In genomic region chr11:130071211-130071712, GRCh38 we compare ENCODE assay signal across 8 cellular contexts. TPM values are rescaled to one million over a fixed set of nuclear protein-coding genes. Genes with fewer than 3 reads are reported as not detected.
DNase-seq lines count a peak whose midpoint lies in the region; ATAC-seq and TF ChIP-seq lines count a peak whose summit lies in the region.

No MANE protein-coding gene starts in this region.

- DNase-seq in EL: peak; percentile 47
- peak; percentile 18 for DNase-seq in MV-4-11 (lab: John Stamatoyannopoulos, UW)
- peak; percentile 42 for DNase-seq in MCF 10A (ENCODE audit: unreplicated experiment)
- no peak for DNase-seq in memory B cell (ENCODE audit: low spot score in 2 of 2)
- no peak for DNase-seq in upper lobe of right lung
- no peak for DNase-seq in NCI-H226
- DNase-seq in stimulated activated CD4-positive, alpha-beta T cell treated with anti-CD3 and anti-CD28 coated beads, Interleukin-4, amount 100 ng/mL, for 1 hour: no peak

- BruUV-seq in MCF 10A (replicated peaks; lab: Mats Ljungman, UMichigan): TSS peak; percentile 44

- peaks cover 30% of the 10 kb centered on the region for H3K4me1 ChIP-seq in upper lobe of right lung

- peak overlapping the region; percentile 77 for H3K4me3 ChIP-seq in upper lobe of right lung

- ATAC-seq in memory B cell (ENCODE audit: low read depth): no peak
- no peak for ATAC-seq in upper lobe of right lung
- no peak for ATAC-seq in HG03457 (IDR thresholded peaks at IDR 0.05; ENCODE audit: unreplicated experiment)

- no peaks in the 10 kb centered on the region for H3K27me3 ChIP-seq in upper lobe of right lung

- H3K4me1 Mint-ChIP-seq in MCF 10A (ENCODE audit: insufficient read depth, unreplicated experiment) (peaks cover 25% of the 10 kb centered on the region), memory B cell (peaks cover 18% of the 10 kb centered on the region)

- H3K36me3 Mint-ChIP-seq in MCF 10A (ENCODE audit: insufficient read depth, unreplicated experiment) (peaks cover 10% of the 10 kb centered on the region), memory B cell (no peaks in the 10 kb centered on the region)

- CTCF ChIA-PET in MCF 10A (lab: Yijun Ruan, JAX): interaction anchor here (0.6 to 3.4 kb wide), 13 partner anchors 15 to 178 kb away, joined by 3 to 24 read pairs (median 3); partner anchors contain the start of gene PRDM10

- H3K27me3 Mint-ChIP-seq in MCF 10A (ENCODE audit: insufficient read depth, unreplicated experiment) (no peaks in the 10 kb centered on the region), memory B cell (peaks cover 4% of the 10 kb centered on the region)

- no peaks in the 10 kb centered on the region for H3K36me3 ChIP-seq in upper lobe of right lung

- POLR2A ChIA-PET in MCF 10A (lab: Yijun Ruan, JAX): interaction anchor here (0.6 to 4.8 kb wide), 38 partner anchors 12 to 1812 kb away, joined by 3 to 186 read pairs (median 4); partner anchors contain the start of genes NFRKB and PRDM10

- peak overlapping the region; percentile 89 for H3K27ac ChIP-seq in upper lobe of right lung

- intact Hi-C loops in MCF 10A (cut with micrococcal nuclease) (loop anchor here (2.0 kb wide), 1 partner anchor 54 kb away; no protein-coding TSS in a partner anchor), upper lobe of right lung (cut with DNase I) (no loop called here)

- H3K9me3 Mint-ChIP-seq in MCF 10A (ENCODE audit: unreplicated experiment): no peaks in the 10 kb centered on the region
- no peaks in the 10 kb centered on the region for H3K9me3 Mint-ChIP-seq in memory B cell

- H3K9me3 ChIP-seq in upper lobe of right lung: no peaks in the 10 kb centered on the region

- H3K4me3 Mint-ChIP-seq in MCF 10A (ENCODE audit: unreplicated experiment): peak overlapping the region; percentile 74
- H3K4me3 Mint-ChIP-seq in memory B cell: peak overlapping the region; percentile 83

- H3K27ac Mint-ChIP-seq in MCF 10A (ENCODE audit: low read depth, unreplicated experiment) (peak overlapping the region; percentile 40), memory B cell (peak overlapping the region; percentile 58)

- TF ChIP-seq CTCF in MCF 10A (IDR thresholded peaks at IDR 0.05; ENCODE audit: unreplicated experiment) (no peak), upper lobe of right lung (IDR thresholded peaks at IDR 0.05) (no peak)

RNA-seq across cellular contexts. Expression of gene APLP2, which starts 1.6 kb away (rescaled TPM):
- 317 and 368 TPM in 2 replicates for total RNA-seq in MCF 10A (2022)
- 726 TPM for total RNA-seq in upper lobe of right lung

Comparison
In these comparisons a context has a peak if more than half of its experiments do, and no peak if none do; other contexts are left out.
1. DNase-seq: peak in EL (single experiment), MV-4-11 (single experiment) and MCF 10A (single experiment); none in memory B cell (0 of 2), upper lobe of right lung (single experiment), NCI-H226 (single experiment) and stimulated activated CD4-positive, alpha-beta T cell treated with anti-CD3 and anti-CD28 coated beads, Interleukin-4, amount 100 ng/mL, for 1 hour (single experiment).